Comparison of ENCODE assay signal across 12 cellular contexts in the genomic region with DNA sequence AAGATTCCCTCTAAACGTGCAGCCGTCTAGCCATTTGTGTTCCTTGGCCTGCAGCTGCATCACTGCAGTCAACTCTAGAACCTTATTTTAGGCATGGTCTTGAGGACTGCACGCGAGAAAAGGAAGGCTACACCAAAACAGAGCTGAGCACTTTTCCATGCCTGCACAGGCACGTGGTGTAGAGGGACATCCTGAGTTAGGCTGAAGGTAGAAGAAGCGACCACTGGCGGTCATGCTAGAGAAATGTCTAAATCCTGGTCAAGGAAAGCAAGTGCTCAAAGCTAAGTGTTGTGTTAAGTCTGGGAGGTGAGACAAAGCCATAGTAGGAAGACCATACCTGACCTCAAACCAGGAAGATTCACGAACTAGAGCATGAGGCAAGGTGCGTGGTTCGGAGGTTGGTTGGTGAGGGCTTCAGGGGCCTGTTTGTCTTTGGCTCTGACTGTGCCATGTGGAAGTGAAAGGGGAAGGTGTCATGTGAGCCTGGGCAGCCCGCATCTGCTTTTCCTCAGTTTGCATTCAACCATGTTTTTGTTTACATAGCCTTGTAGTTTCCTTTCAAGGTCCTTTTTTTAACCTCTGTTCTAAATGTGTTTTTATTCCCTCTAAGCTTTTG.
DNase-seq lines count a peak whose midpoint lies in the region; ATAC-seq, FAIRE-seq and TF ChIP-seq lines count a peak whose summit lies in the region.
"Had no signal": no experiment of that assay in that cellular context is flagged by ENCODE, and none has a peak within 500 bp of the region (broad histone marks: within the 10 kb centered on the region; RNA-seq: fewer than 3 reads in every experiment).

No MANE protein-coding gene starts in this region.

- no peak overlapping the region for H3K27ac ChIP-seq in left lung
- H3K27ac ChIP-seq: spleen had no signal

- no peaks in the 10 kb centered on the region for H3K4me1 ChIP-seq in left lung

- no peak overlapping the region for H3K4me3 ChIP-seq in left lung
- H3K4me3 ChIP-seq: spleen had no signal

- ATAC-seq in HG03039 (IDR thresholded peaks at IDR 0.05; ENCODE audit: unreplicated experiment) (peak; percentile 77), WTC11 (peak; percentile 73), left lung (no peak)
- ATAC-seq: left cardiac atrium had no signal

- FAIRE-seq in GM19239 (lab: Jason Lieb, UNC) = peak; percentile 63

- TF ChIP-seq CTCF in WTC11 (IDR thresholded peaks at IDR 0.05) (no peak), left lung (IDR thresholded peaks at IDR 0.05) (no peak)

- H3K4me3 Mint-ChIP-seq in WTC11 = no peak overlapping the region
- no peak overlapping the region for H3K4me3 Mint-ChIP-seq in activated CD4-positive, alpha-beta memory T cell treated with anti-CD3 and anti-CD28 coated beads, Interleukin-2, amount 10 ng/mL, durations not matched to agents 7 days and 5 days
- H3K4me3 Mint-ChIP-seq: activated naive CD4-positive, alpha-beta T cell treated with anti-CD3 and anti-CD28 coated beads for 36 hours had no signal

- DNase-seq in Ammon's horn (ENCODE audit: low spot score) (peak; percentile 38), GM19239 (ENCODE audit: insufficient read length, low spot score) (no peak), WTC11 (ENCODE audit: low spot score) (no peak), left lung (no peak), ecto neural progenitor cell (ENCODE audit: low spot score) (no peak), cardiac septum (ENCODE audit: low spot score) (no peak)
- no peak for DNase-seq in activated CD4-positive, alpha-beta memory T cell treated with anti-CD3 and anti-CD28 coated beads, Interleukin-2, amount 10 ng/mL, durations not matched to agents 7 days and 5 days
- DNase-seq: activated naive CD4-positive, alpha-beta T cell treated with anti-CD3 and anti-CD28 coated beads for 36 hours; left cardiac atrium; NCI-H1436; spleen had no signal

- intact Hi-C loops in left lung (cut with DNase I) (no loop called here), cardiac septum (cut with DNase I) (no loop called here)

- no peaks in the 10 kb centered on the region for H3K9me3 ChIP-seq in left lung
- H3K9me3 ChIP-seq: spleen had no signal

- CTCF ChIA-PET in WTC11 (lab: Charles Lee) = interaction anchor here (0.7 to 1.7 kb wide), 2 partner anchors 26 to 49 kb away, joined by 3 to 4 read pairs; no protein-coding TSS in a partner anchor
- CTCF ChIA-PET in activated CD4-positive, alpha-beta memory T cell treated with anti-CD3 and anti-CD28 coated beads, Interleukin-2, amount 10 ng/mL, durations not matched to agents 7 days and 5 days (lab: Charles Lee) = no interaction called here

- H3K36me3 Mint-ChIP-seq in WTC11 = 0 out of 2 replicates have a peak, but pooled peaks cover 3% of the 10 kb centered on the region
- H3K36me3 Mint-ChIP-seq in activated CD4-positive, alpha-beta memory T cell treated with anti-CD3 and anti-CD28 coated beads, Interleukin-2, amount 10 ng/mL, durations not matched to agents 7 days and 5 days (ENCODE audit: low read depth) = no peaks in the 10 kb centered on the region

- no peaks in the 10 kb centered on the region for H3K36me3 ChIP-seq in left lung
- H3K36me3 ChIP-seq: spleen had no signal

- H3K27ac Mint-ChIP-seq in WTC11 = peak overlapping the region; percentile 79
- H3K27ac Mint-ChIP-seq in activated CD4-positive, alpha-beta memory T cell treated with anti-CD3 and anti-CD28 coated beads, Interleukin-2, amount 10 ng/mL, durations not matched to agents 7 days and 5 days = no peak overlapping the region
- H3K27ac Mint-ChIP-seq: activated naive CD4-positive, alpha-beta T cell treated with anti-CD3 and anti-CD28 coated beads for 36 hours had no signal

- H3K9me3 Mint-ChIP-seq in WTC11 = no peaks in the 10 kb centered on the region
- no peaks in the 10 kb centered on the region for H3K9me3 Mint-ChIP-seq in activated CD4-positive, alpha-beta memory T cell treated with anti-CD3 and anti-CD28 coated beads, Interleukin-2, amount 10 ng/mL, durations not matched to agents 7 days and 5 days
- H3K9me3 Mint-ChIP-seq: activated naive CD4-positive, alpha-beta T cell treated with anti-CD3 and anti-CD28 coated beads for 36 hours had no signal

- no peaks in the 10 kb centered on the region for H3K27me3 Mint-ChIP-seq in WTC11 (ENCODE audit: low read depth)
- H3K27me3 Mint-ChIP-seq in activated CD4-positive, alpha-beta memory T cell treated with anti-CD3 and anti-CD28 coated beads, Interleukin-2, amount 10 ng/mL, durations not matched to agents 7 days and 5 days = peaks cover 6% of the 10 kb centered on the region

- peaks cover 25% of the 10 kb centered on the region for H3K4me1 Mint-ChIP-seq in WTC11
- peaks cover 16% of the 10 kb centered on the region for H3K4me1 Mint-ChIP-seq in activated CD4-positive, alpha-beta memory T cell treated with anti-CD3 and anti-CD28 coated beads, Interleukin-2, amount 10 ng/mL, durations not matched to agents 7 days and 5 days

- no peaks in the 10 kb centered on the region for H3K27me3 ChIP-seq in left lung
- H3K27me3 ChIP-seq: spleen had no signal

- POLR2A ChIA-PET in WTC11 (lab: Charles Lee) = no interaction called here
- POLR2A ChIA-PET in activated CD4-positive, alpha-beta memory T cell treated with anti-CD3 and anti-CD28 coated beads, Interleukin-2, amount 10 ng/mL, durations not matched to agents 7 days and 5 days (lab: Charles Lee) = no interaction called here

TF ChIP-seq in WTC11, 78 proteins besides CTCF, POLR2A, EP300 and RAD21:
- TF ChIP-seq, protein P1, sequence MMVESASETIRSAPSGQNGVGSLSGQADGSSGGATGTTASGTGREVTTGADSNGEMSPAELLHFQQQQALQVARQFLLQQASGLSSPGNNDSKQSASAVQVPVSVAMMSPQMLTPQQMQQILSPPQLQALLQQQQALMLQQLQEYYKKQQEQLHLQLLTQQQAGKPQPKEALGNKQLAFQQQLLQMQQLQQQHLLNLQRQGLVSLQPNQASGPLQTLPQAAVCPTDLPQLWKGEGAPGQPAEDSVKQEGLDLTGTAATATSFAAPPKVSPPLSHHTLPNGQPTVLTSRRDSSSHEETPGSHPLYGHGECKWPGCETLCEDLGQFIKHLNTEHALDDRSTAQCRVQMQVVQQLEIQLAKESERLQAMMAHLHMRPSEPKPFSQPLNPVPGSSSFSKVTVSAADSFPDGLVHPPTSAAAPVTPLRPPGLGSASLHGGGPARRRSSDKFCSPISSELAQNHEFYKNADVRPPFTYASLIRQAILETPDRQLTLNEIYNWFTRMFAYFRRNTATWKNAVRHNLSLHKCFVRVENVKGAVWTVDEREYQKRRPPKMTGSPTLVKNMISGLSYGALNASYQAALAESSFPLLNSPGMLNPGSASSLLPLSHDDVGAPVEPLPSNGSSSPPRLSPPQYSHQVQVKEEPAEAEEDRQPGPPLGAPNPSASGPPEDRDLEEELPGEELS (CRISPR knock-in tag; IDR thresholded peaks at IDR 0.05) = no peak
- TF ChIP-seq, protein P2, sequence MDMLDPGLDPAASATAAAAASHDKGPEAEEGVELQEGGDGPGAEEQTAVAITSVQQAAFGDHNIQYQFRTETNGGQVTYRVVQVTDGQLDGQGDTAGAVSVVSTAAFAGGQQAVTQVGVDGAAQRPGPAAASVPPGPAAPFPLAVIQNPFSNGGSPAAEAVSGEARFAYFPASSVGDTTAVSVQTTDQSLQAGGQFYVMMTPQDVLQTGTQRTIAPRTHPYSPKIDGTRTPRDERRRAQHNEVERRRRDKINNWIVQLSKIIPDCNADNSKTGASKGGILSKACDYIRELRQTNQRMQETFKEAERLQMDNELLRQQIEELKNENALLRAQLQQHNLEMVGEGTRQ (CRISPR knock-in tag; IDR thresholded peaks at IDR 0.05) = peak; percentile 26; the same call in 1 of the 2 replicates
- no peak for TF ChIP-seq OVOL2 (CRISPR knock-in tag; IDR thresholded peaks at IDR 0.05; ENCODE audit: borderline replicate concordance)
